Comparison of ENCODE assay signal across 8 cellular contexts in genomic region chr14:106372870-106373657, GRCh38.
A peak's percentile ranks its signal among the peaks of the same experiment; 100 is the strongest.
DNase-seq lines count a peak whose midpoint lies in the region; ATAC-seq and TF ChIP-seq lines count a peak whose summit lies in the region.

No MANE protein-coding gene starts in this region.

- H3K4me3 ChIP-seq in GM06990 (replicated peaks; ENCODE audit: low read depth, low read length) = no peak overlapping the region; the same call in none of the 2 replicates
- H3K4me3 ChIP-seq in smooth muscle cell = no peak overlapping the region

- H3F3A ChIP-seq in smooth muscle cell (ENCODE audit: low read depth) = no peaks in the 10 kb centered on the region

- no peaks in the 10 kb centered on the region for H3K4me1 ChIP-seq in smooth muscle cell (ENCODE audit: low read depth)

- no peak overlapping the region for H3K4me2 ChIP-seq in smooth muscle cell

- 41% methylated on average over 17 of the region's 17 CpGs for WGBS in smooth muscle cell (ENCODE audit: low lambda C conversion rate)

- H3K27me3 ChIP-seq in GM06990 (replicated peaks; ENCODE audit: control insufficient read depth, insufficient read depth, low read length) = no peaks in the 10 kb centered on the region
- no peaks in the 10 kb centered on the region for H3K27me3 ChIP-seq in smooth muscle cell (ENCODE audit: low read depth)

- intact Hi-C loops in left cardiac atrium (cut with DNase I) = no loop called here

- ATAC-seq in HG02763 (IDR thresholded peaks at IDR 0.05; ENCODE audit: unreplicated experiment) = peak; percentile 53
- peak; percentile 41 to 49 for ATAC-seq in left cardiac atrium
- ATAC-seq in GM19324 (IDR thresholded peaks at IDR 0.05; ENCODE audit: low FRiP score, unreplicated experiment) = no peak

- no peaks in the 10 kb centered on the region for H3K79me2 ChIP-seq in smooth muscle cell (ENCODE audit: low read depth)

- peak; percentile 86 for DNase-seq in GM06990 (ENCODE audit: extremely low read depth, insufficient read length)
- DNase-seq in NCI-H69 (lab: John Stamatoyannopoulos, UW) = peak; percentile 90
- DNase-seq in activated CD8-positive, alpha-beta memory T cell treated with anti-CD3 and anti-CD28 coated beads, Interleukin-2, amount 50 U/mL, for 4 hours = peak; percentile 80
- DNase-seq in left cardiac atrium = peak; percentile 54
- DNase-seq in stimulated activated CD4-positive, alpha-beta T cell treated with anti-CD3 and anti-CD28 coated beads, TNF-alpha, amount 100 ng/mL, for 24 hours (ENCODE audit: low read depth in 3 of 3) = peak; percentile 63 to 81 (median 63)
- no peak for DNase-seq in smooth muscle cell (lab: John Stamatoyannopoulos, UW; ENCODE audit: unreplicated experiment)

- no peaks in the 10 kb centered on the region for H4K20me1 ChIP-seq in smooth muscle cell (ENCODE audit: low read depth)

- H3K9me3 ChIP-seq in smooth muscle cell (replicated peaks; ENCODE audit: low read depth) = peaks cover 14% of the 10 kb centered on the region

- H3K36me3 ChIP-seq in GM06990 (ENCODE audit: control insufficient read depth, insufficient read depth, low read length) (no peaks in the 10 kb centered on the region), smooth muscle cell (ENCODE audit: low read depth) (no peaks in the 10 kb centered on the region)

- TF ChIP-seq CTCF in GM06990 (IDR thresholded peaks at IDR 0.05; ENCODE audit: insufficient read depth, low read length, poor library complexity, severe bottlenecking) (peak; percentile 92), smooth muscle cell (IDR thresholded peaks at IDR 0.05; ENCODE audit: borderline replicate concordance, insufficient read depth, poor library complexity, severe bottlenecking) (no peak)

- no peak overlapping the region for H2AFZ ChIP-seq in smooth muscle cell (ENCODE audit: low read depth)

- no peak overlapping the region for H3K9ac ChIP-seq in smooth muscle cell (ENCODE audit: low read depth)

- no peak overlapping the region for H3K27ac ChIP-seq in smooth muscle cell (ENCODE audit: low read depth)
